In genomic region chrX:30593435-30594200, GRCh38 we compare ENCODE assay signal across 8 cellular contexts. TPM values are rescaled to one million over a fixed set of nuclear protein-coding genes. Genes with fewer than 3 reads are reported as not detected.
DNase-seq lines count a peak whose midpoint lies in the region; ATAC-seq, FAIRE-seq and TF ChIP-seq lines count a peak whose summit lies in the region.

No MANE protein-coding gene starts in this region.

- H3K27me3 Mint-ChIP-seq in astrocyte (ENCODE audit: low read depth, unreplicated experiment) = no peaks in the 10 kb centered on the region

- FAIRE-seq in astrocyte (lab: Jason Lieb, UNC) = peak; percentile 82

- H3K27me3 ChIP-seq in GM06990 (replicated peaks; ENCODE audit: control insufficient read depth, insufficient read depth, low read length) = no peaks in the 10 kb centered on the region
- no peaks in the 10 kb centered on the region for H3K27me3 ChIP-seq in astrocyte (ENCODE audit: insufficient read depth, low read length)

- no peaks in the 10 kb centered on the region for H3K36me3 Mint-ChIP-seq in astrocyte (ENCODE audit: low read depth, unreplicated experiment)

- no peak overlapping the region for H3K4me2 ChIP-seq in astrocyte (ENCODE audit: low read length)

- H3K4me3 ChIP-seq in GM06990 (replicated peaks; ENCODE audit: low read depth, low read length) (no peak overlapping the region), astrocyte (ENCODE audit: insufficient read depth, low read depth, low read length) (no peak overlapping the region)

- no peaks in the 10 kb centered on the region for H4K20me1 ChIP-seq in astrocyte (ENCODE audit: insufficient read depth, low read length)

- H3K36me3 ChIP-seq in GM06990 (ENCODE audit: control insufficient read depth, insufficient read depth, low read length) = no peaks in the 10 kb centered on the region
- no peaks in the 10 kb centered on the region for H3K36me3 ChIP-seq in astrocyte (ENCODE audit: insufficient read depth, low read length)

- no peak overlapping the region for H3K9ac ChIP-seq in astrocyte (ENCODE audit: low read length)

- H2AFZ ChIP-seq in astrocyte (ENCODE audit: low read depth, low read length) = no peak overlapping the region

- no peaks in the 10 kb centered on the region for H3K4me1 ChIP-seq in astrocyte (ENCODE audit: insufficient read depth, low read length)

- no peaks in the 10 kb centered on the region for H3K9me3 ChIP-seq in astrocyte (ENCODE audit: insufficient read depth, low read depth, low read length)

- DNase-seq in GM06990 (ENCODE audit: extremely low read depth, insufficient read length) = no peak
- no peak for DNase-seq in astrocyte (ENCODE audit: low read depth)
- no peak for DNase-seq in NCI-H1092 treated with DMSO at 0.1 percent for 48 hours (lab: John Stamatoyannopoulos, UW)
- no peak for DNase-seq in amniotic stem cell (lab: John Stamatoyannopoulos, UW)
- no peak for DNase-seq in LoVo (ENCODE audit: low spot score)
- DNase-seq in COLO668 (lab: John Stamatoyannopoulos, UW; ENCODE audit: unreplicated experiment) = no peak

- no peak overlapping the region for H3K27ac ChIP-seq in astrocyte (ENCODE audit: low read depth, low read length)

- peaks cover 7% of the 10 kb centered on the region for H3K4me1 Mint-ChIP-seq in astrocyte (ENCODE audit: low read depth, unreplicated experiment)

- ATAC-seq in GM19438 (IDR thresholded peaks at IDR 0.05; ENCODE audit: low read depth, unreplicated experiment) (peak; percentile 52), HG03442 (IDR thresholded peaks at IDR 0.05; ENCODE audit: unreplicated experiment) (peak; percentile 52)

- TF ChIP-seq CTCF in GM06990 (IDR thresholded peaks at IDR 0.05; ENCODE audit: insufficient read depth, low read length, poor library complexity, severe bottlenecking) = peak; percentile 51
- no peak for TF ChIP-seq CTCF in astrocyte (IDR thresholded peaks at IDR 0.05; ENCODE audit: insufficient read depth, low read depth, low read length)

- H3K9me3 Mint-ChIP-seq in astrocyte (ENCODE audit: unreplicated experiment) = no peaks in the 10 kb centered on the region

- no peak overlapping the region for H3K27ac Mint-ChIP-seq in astrocyte (ENCODE audit: unreplicated experiment)

- H3K79me2 ChIP-seq in astrocyte (ENCODE audit: insufficient read depth, low read length) = no peaks in the 10 kb centered on the region

- no peak overlapping the region for H3K4me3 Mint-ChIP-seq in astrocyte (ENCODE audit: unreplicated experiment)

RNA-seq across cellular contexts. Expression of gene TASL, which starts 16.1 kb away (rescaled TPM):
- total RNA-seq in astrocyte = not detected in 2 replicates

RNA-seq across cellular contexts. Expression of gene GK, which starts 59.6 kb away (rescaled TPM):
- total RNA-seq in astrocyte = 2.8 and 2.9 TPM in 2 replicates
